ENCODE assay signal across 17 cellular contexts in genomic region chr5:131677115-131677514, GRCh38. TPM values are rescaled to one million over a fixed set of nuclear protein-coding genes. Genes with fewer than 3 reads are reported as not detected.
DNase-seq lines count a peak whose midpoint lies in the region; ATAC-seq and TF ChIP-seq lines count a peak whose summit lies in the region.
"Had no signal": no experiment of that assay in that cellular context is flagged by ENCODE, and none has a peak within 500 bp of the region (broad histone marks: within the 10 kb centered on the region; RNA-seq: fewer than 3 reads in every experiment).

No MANE protein-coding gene starts in this region.

- H3K27ac Mint-ChIP-seq in HFFc6 = peak overlapping the region; percentile 5; the same call in 1 of the 2 replicates
- H3K27ac Mint-ChIP-seq: B cell had no signal

- no peaks in the 10 kb centered on the region for H3K9me3 Mint-ChIP-seq in HFFc6
- H3K9me3 Mint-ChIP-seq: CD4-positive, CD25-positive, alpha-beta regulatory T cell had no signal

- H3K27me3 Mint-ChIP-seq in HFFc6 (ENCODE audit: insufficient read depth) = no peaks in the 10 kb centered on the region
- H3K27me3 Mint-ChIP-seq: B cell; CD4-positive, CD25-positive, alpha-beta regulatory T cell had no signal

- peaks cover 43% of the 10 kb centered on the region for H3K36me3 Mint-ChIP-seq in HFFc6 (ENCODE audit: low read depth)

- no peak for TF ChIP-seq POLR2A in gastrocnemius medialis (IDR thresholded peaks at IDR 0.05)

- in situ Hi-C loops in gastrocnemius medialis (cut with MboI; ENCODE audit: low sequenced_read_pairs in 4 of 4) = no loop called here

- no peaks in the 10 kb centered on the region for H3K9me3 ChIP-seq in gastrocnemius medialis

- peaks cover 38% of the 10 kb centered on the region for H3K4me1 Mint-ChIP-seq in HFFc6 (ENCODE audit: low read depth)

- TF ChIP-seq CTCF in HFFc6 (IDR thresholded peaks at IDR 0.05) = no peak
- TF ChIP-seq CTCF in gastrocnemius medialis (IDR thresholded peaks at IDR 0.05 in 4 of 5, conservative IDR thresholded peaks at IDR 0.05 in 1 of 5) = no peak

- peaks cover 0 to 48% of the 10 kb centered on the region in 2 donors for H3K36me3 ChIP-seq in gastrocnemius medialis

- no peak overlapping the region for H3K4me3 ChIP-seq in gastrocnemius medialis

- H3K27me3 ChIP-seq in gastrocnemius medialis = no peaks in the 10 kb centered on the region

- H3K4me3 Mint-ChIP-seq in HFFc6 = no peak overlapping the region
- H3K4me3 Mint-ChIP-seq: B cell; CD4-positive, CD25-positive, alpha-beta regulatory T cell had no signal

- DNase-seq in HFFc6 (no peak), astrocyte of the hippocampus (ENCODE audit: low read depth, low spot score) (peak; percentile 22), iris pigment epithelial cell (ENCODE audit: low read depth) (peak; percentile 63), gastrocnemius medialis (no peak), AG08396 (ENCODE audit: low spot score) (no peak), substantia nigra (lab: John Stamatoyannopoulos, UW) (no peak)
- DNase-seq: CD4-positive, CD25-positive, alpha-beta regulatory T cell; EL; H7; NCI-H1417 treated with DMSO at 0.1 percent for 48 hours; NCI-H1930; NCI-H2171; NCI-H446 treated with DMSO at 0.1 percent for 48 hours had no signal

- H3K4me1 ChIP-seq in gastrocnemius medialis = peaks cover 29% of the 10 kb centered on the region in 2 donors

- intact Hi-C loops in gastrocnemius medialis (cut with DNase I; ENCODE audit: low total_unique reads) = no loop called here

- ATAC-seq in gastrocnemius medialis (no peak), HG03457 (IDR thresholded peaks at IDR 0.05; ENCODE audit: unreplicated experiment) (no peak)

- peak overlapping the region; percentile 25 to 58 (median 50) for H3K27ac ChIP-seq in gastrocnemius medialis
- H3K27ac ChIP-seq in substantia nigra (ENCODE audit: low read depth, low read length, poor library complexity, severe bottlenecking) = no peak overlapping the region
- H3K27ac ChIP-seq: HL-60, RWPE1 had no signal

RNA-seq across cellular contexts. Expression of gene RAPGEF6, which starts 42.1 kb away (rescaled TPM):
- 10 to 100 TPM in 3 of 6 experiments, 1 to 10 TPM in 3; 7.3 to 12.0 (median 10.2) TPM for total RNA-seq in HFFc6 (2021; fragmentation: NEBNext Ultra II Directional; extraction: Animal tissue kit (Norgen Biotek cat#: 25700))
- total RNA-seq in gastrocnemius medialis = 10 to 100 TPM in 1 of 4 donors, 1 to 10 TPM in 3; 7.2 to 11.7 (median 8.5) TPM

Comparison
In these comparisons a context has a peak if more than half of its experiments do, and no peak if none do; other contexts are left out.
1. DNase-seq: peak in astrocyte of the hippocampus (single experiment) and iris pigment epithelial cell (single experiment); none in HFFc6 (single experiment), gastrocnemius medialis (0 of 2), AG08396 (single experiment) and substantia nigra (0 of 49).